Comparison of ENCODE assay signal across 9 cellular contexts in genomic region chr12:12319501-12320322, GRCh38. TPM values are rescaled to one million over a fixed set of nuclear protein-coding genes. Genes with fewer than 3 reads are reported as not detected.
DNase-seq lines count a peak whose midpoint lies in the region; ATAC-seq, FAIRE-seq and TF ChIP-seq lines count a peak whose summit lies in the region.
"Had no signal": no experiment of that assay in that cellular context is flagged by ENCODE, and none has a peak within 500 bp of the region (broad histone marks: within the 10 kb centered on the region; RNA-seq: fewer than 3 reads in every experiment).

No MANE protein-coding gene starts in this region.

- H3K36me3 ChIP-seq in astrocyte (ENCODE audit: insufficient read depth, low read length) (no peaks in the 10 kb centered on the region), hepatocyte (replicated peaks; ENCODE audit: insufficient read depth, low read depth) (no peaks in the 10 kb centered on the region), rectal smooth muscle tissue (ENCODE audit: control insufficient read depth, insufficient read depth, low read length) (no peaks in the 10 kb centered on the region)

- H3K27me3 ChIP-seq in astrocyte (ENCODE audit: insufficient read depth, low read length) (no peaks in the 10 kb centered on the region), hepatocyte (no peaks in the 10 kb centered on the region), rectal smooth muscle tissue (ENCODE audit: control insufficient read depth, insufficient read depth, low read length) (no peaks in the 10 kb centered on the region)

- ATAC-seq in natural killer cell: no peak

- no peaks in the 10 kb centered on the region for H3K36me3 Mint-ChIP-seq in astrocyte (ENCODE audit: low read depth, unreplicated experiment)
- no peaks in the 10 kb centered on the region for H3K36me3 Mint-ChIP-seq in natural killer cell

- H3K4me2 ChIP-seq in astrocyte (ENCODE audit: low read length) (peak overlapping the region; percentile 66), hepatocyte (peak overlapping the region; percentile 47)

- H3K9ac ChIP-seq in astrocyte (ENCODE audit: low read length) (peak overlapping the region; percentile 19), rectal smooth muscle tissue (ENCODE audit: low read length) (no peak overlapping the region)

- H3K79me2 ChIP-seq in astrocyte (ENCODE audit: insufficient read depth, low read length) (no peaks in the 10 kb centered on the region), hepatocyte (no peaks in the 10 kb centered on the region)

- peak overlapping the region; percentile 26 for H3K4me3 ChIP-seq in astrocyte (ENCODE audit: insufficient read depth, low read depth, low read length)
- no peak overlapping the region for H3K4me3 ChIP-seq in hepatocyte
- H3K4me3 ChIP-seq in rectal smooth muscle tissue (ENCODE audit: low read length): peak overlapping the region; percentile 29

- H3K27ac ChIP-seq in astrocyte (ENCODE audit: low read depth, low read length) (no peak overlapping the region), hepatocyte (peak overlapping the region; percentile 52), rectal smooth muscle tissue (ENCODE audit: low read depth, low read length) (peak overlapping the region; percentile 68)

- no peak for FAIRE-seq in astrocyte (lab: Jason Lieb, UNC)

- no peaks in the 10 kb centered on the region for H3K9me2 ChIP-seq in hepatocyte (replicated peaks; ENCODE audit: insufficient read depth)

- H3K4me1 ChIP-seq in astrocyte (ENCODE audit: insufficient read depth, low read length): peaks cover 11% of the 10 kb centered on the region
- peaks cover 6% of the 10 kb centered on the region for H3K4me1 ChIP-seq in hepatocyte (ENCODE audit: insufficient read depth)
- H3K4me1 ChIP-seq in rectal smooth muscle tissue (ENCODE audit: control insufficient read depth, insufficient read depth, low read length): peaks cover 2% of the 10 kb centered on the region

- H3K9me3 ChIP-seq in astrocyte (ENCODE audit: insufficient read depth, low read depth, low read length) (no peaks in the 10 kb centered on the region), hepatocyte (ENCODE audit: low read depth) (no peaks in the 10 kb centered on the region)

- H3K9me3 Mint-ChIP-seq in astrocyte (ENCODE audit: unreplicated experiment) (peaks cover 9% of the 10 kb centered on the region), natural killer cell (no peaks in the 10 kb centered on the region)

- H3K27me3 Mint-ChIP-seq in astrocyte (ENCODE audit: low read depth, unreplicated experiment) (no peaks in the 10 kb centered on the region), natural killer cell (ENCODE audit: low read depth in 2 of 2) (peaks cover 10 to 30% of the 10 kb centered on the region in 2 donors)

- H2AFZ ChIP-seq in astrocyte (ENCODE audit: low read depth, low read length) (peak overlapping the region; percentile 64), hepatocyte (no peak overlapping the region)

- no peak for TF ChIP-seq CTCF in astrocyte (IDR thresholded peaks at IDR 0.05; ENCODE audit: insufficient read depth, low read depth, low read length)
- no peak for TF ChIP-seq CTCF in hepatocyte (IDR thresholded peaks at IDR 0.05; ENCODE audit: poor library complexity)
- TF ChIP-seq CTCF in natural killer cell (IDR thresholded peaks at IDR 0.05): no peak

- H3K27ac Mint-ChIP-seq in astrocyte (ENCODE audit: unreplicated experiment): no peak overlapping the region
- H3K27ac Mint-ChIP-seq in natural killer cell: no peak overlapping the region

- DNase-seq in DMS79 (lab: John Stamatoyannopoulos, UW): peak; percentile 14
- peak; percentile 33 for DNase-seq in astrocyte (ENCODE audit: low read depth)
- peak; percentile 55 for DNase-seq in hepatocyte (ENCODE audit: low spot score)
- DNase-seq in AG08395 (ENCODE audit: low spot score): no peak
- no peak for DNase-seq in NCI-H1436 (lab: John Stamatoyannopoulos, UW)
- DNase-seq in epidermal melanocyte (ENCODE audit: insufficient read length, low spot score): no peak
- DNase-seq in natural killer cell: no peak
- DNase-seq: SIG-M5 had no signal

- H3K4me3 Mint-ChIP-seq in astrocyte (ENCODE audit: unreplicated experiment): no peak overlapping the region
- H3K4me3 Mint-ChIP-seq in natural killer cell: no peak overlapping the region

- 26% methylated on average over 10 of the region's 10 CpGs for WGBS in hepatocyte (ENCODE audit: low lambda C conversion rate, missing lambda C conversion rate)

- H3K4me1 Mint-ChIP-seq in astrocyte (ENCODE audit: low read depth, unreplicated experiment) (no peaks in the 10 kb centered on the region), natural killer cell (no peaks in the 10 kb centered on the region)

- intact Hi-C loops in natural killer cell (cut with micrococcal nuclease): no loop called here

- no peaks in the 10 kb centered on the region for H4K20me1 ChIP-seq in astrocyte (ENCODE audit: insufficient read depth, low read length)
- H4K20me1 ChIP-seq in hepatocyte (ENCODE audit: insufficient read depth, poor library complexity, severe bottlenecking): no peaks in the 10 kb centered on the region

RNA-seq across cellular contexts. Expression of gene MANSC1, which starts 30.3 kb away (rescaled TPM):
- total RNA-seq in astrocyte: 2.5 and 2.9 TPM in 2 replicates
- 14.0 and 17.4 TPM in 2 replicates for total RNA-seq in hepatocyte
- polyA plus RNA-seq in hepatocyte: 15.4 and 20.5 TPM in 2 replicates
- total RNA-seq in natural killer cell: under 1 TPM; 0.05 to 0.63 (median 0.25) TPM

RNA-seq across cellular contexts. Expression of gene BORCS5, which starts 37.2 kb away (rescaled TPM):
- 8.1 and 10.4 TPM in 2 replicates for total RNA-seq in astrocyte
- 11.2 and 12.8 TPM in 2 replicates for total RNA-seq in hepatocyte
- 6.6 and 13.3 TPM in 2 replicates for polyA plus RNA-seq in hepatocyte
- total RNA-seq in natural killer cell: 10 to 100 TPM; 28.5 to 32.8 (median 29.2) TPM

RNA-seq across cellular contexts. Expression of gene LRP6, which starts 52.9 kb away (rescaled TPM):
- 40.9 and 45.8 TPM in 2 replicates for total RNA-seq in astrocyte
- total RNA-seq in hepatocyte: 35.8 and 42.4 TPM in 2 replicates
- polyA plus RNA-seq in hepatocyte: 17.1 and 17.5 TPM in 2 replicates
- total RNA-seq in natural killer cell: under 1 TPM in 2 of 3 donors, not detected in 1; 0.05 to 0.33 TPM

Comparison
In these comparisons a context has a peak if more than half of its experiments do, and no peak if none do; other contexts are left out.
1. DNase-seq: peak in DMS79 (single experiment), astrocyte (single experiment) and hepatocyte (single experiment); none in AG08395 (single experiment), NCI-H1436 (single experiment), epidermal melanocyte (single experiment) and natural killer cell (single experiment).
2. RNA of gene LRP6, which starts 52.9 kb away (total RNA-seq): 35.8 to 42.4 TPM in hepatocyte and 40.9 to 45.8 TPM in astrocyte; 0.05 to 0.33 TPM in natural killer cell; every median in the first group is over 10 times any median in the second.